In the genomic region with DNA sequence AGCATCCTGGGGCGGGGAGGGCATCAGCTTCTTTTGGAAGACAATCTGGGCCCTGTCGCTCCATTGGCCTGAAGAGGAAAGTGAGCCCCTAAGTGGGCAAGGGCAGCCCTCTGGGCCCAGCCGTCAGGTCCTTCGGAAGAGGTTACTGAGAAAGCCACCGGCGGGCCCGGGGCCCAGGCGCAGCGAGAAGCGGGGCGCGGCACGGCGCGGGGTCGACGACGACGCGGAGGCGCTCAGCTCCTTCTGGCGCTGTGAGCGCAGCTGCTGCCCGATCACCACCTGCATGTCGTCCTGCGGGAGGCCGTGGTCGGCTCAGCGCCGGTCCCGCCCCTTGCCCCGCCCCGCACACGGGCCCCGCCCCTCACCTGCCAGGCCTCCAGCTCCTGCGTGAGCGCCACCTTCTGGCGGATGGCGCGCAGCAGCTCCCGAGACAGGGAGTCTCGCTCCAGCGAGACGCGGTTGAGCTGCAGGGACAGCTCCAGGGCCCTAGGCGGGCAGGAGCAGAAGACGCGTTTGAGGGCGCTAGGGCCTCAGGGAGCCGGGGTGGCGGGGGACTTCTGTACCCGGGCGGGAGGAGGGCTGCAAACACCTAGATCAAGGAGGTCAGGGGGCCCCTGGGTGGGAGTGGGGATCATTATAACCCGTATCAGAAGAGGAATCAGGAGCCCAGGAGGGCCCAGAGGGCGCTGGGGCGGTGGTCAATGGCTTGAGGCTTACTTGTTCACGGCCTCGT, we compare ENCODE assay signal across 7 cellular contexts. TPM values are rescaled to one million over a fixed set of nuclear protein-coding genes. Genes with fewer than 3 reads are reported as not detected.
DNase-seq lines count a peak whose midpoint lies in the region; ATAC-seq, FAIRE-seq and TF ChIP-seq lines count a peak whose summit lies in the region.

No MANE protein-coding gene starts in this region.

- TF ChIP-seq CTCF in right atrium auricular region (IDR thresholded peaks at IDR 0.05) (peak; percentile 73 to 87), sigmoid colon (IDR thresholded peaks at IDR 0.05) (peak; percentile 41 to 72 (median 48))

- intact Hi-C loops in sigmoid colon (cut with DNase I), result loop anchor here (1.0 kb wide), 1 partner anchor 25 kb away; no protein-coding TSS in a partner anchor

- no peak overlapping the region for H3K27ac ChIP-seq in right atrium auricular region
- no peak overlapping the region for H3K27ac ChIP-seq in sigmoid colon

- H3K4me1 ChIP-seq in adipocyte (ENCODE audit: control insufficient read depth, insufficient read depth, low read length) (peaks cover 11% of the 10 kb centered on the region), right atrium auricular region (peaks cover 0 to 30% of the 10 kb centered on the region in 2 donors), sigmoid colon (peaks cover 0 to 43% (median 35%) of the 10 kb centered on the region in 4 donors)

- peaks cover 18% of the 10 kb centered on the region for H3K36me3 ChIP-seq in adipocyte (ENCODE audit: control insufficient read depth, insufficient read depth, low read length, severe bottlenecking)
- H3K36me3 ChIP-seq in right atrium auricular region, result peaks cover 13% of the 10 kb centered on the region
- H3K36me3 ChIP-seq in sigmoid colon, result peaks cover 0 to 20% (median 15%) of the 10 kb centered on the region in 4 donors

- no peak for TF ChIP-seq POLR2A in sigmoid colon (IDR thresholded peaks at IDR 0.05)

- FAIRE-seq in GM18507 (lab: Jason Lieb, UNC), result peak; percentile 87

- H3K9me3 ChIP-seq in adipocyte (ENCODE audit: control insufficient read depth, low read length), result no peaks in the 10 kb centered on the region
- H3K9me3 ChIP-seq in right atrium auricular region, result no peaks in the 10 kb centered on the region
- no peaks in the 10 kb centered on the region for H3K9me3 ChIP-seq in sigmoid colon

- peaks cover 11% of the 10 kb centered on the region for H3K27me3 ChIP-seq in adipocyte (replicated peaks; ENCODE audit: control insufficient read depth, insufficient read depth, low read length)
- H3K27me3 ChIP-seq in right atrium auricular region, result peaks cover 4 to 7% of the 10 kb centered on the region in 2 donors
- peaks cover 24 to 48% (median 41%) of the 10 kb centered on the region in 3 donors for H3K27me3 ChIP-seq in sigmoid colon

- H3K4me3 ChIP-seq in adipocyte (ENCODE audit: low read length), result no peak overlapping the region
- no peak overlapping the region for H3K4me3 ChIP-seq in right atrium auricular region
- H3K4me3 ChIP-seq in sigmoid colon, result peak overlapping the region in 1 of 4 donors; percentile 15

- no peak for ATAC-seq in HG03175 (IDR thresholded peaks at IDR 0.05; ENCODE audit: unreplicated experiment)

- 6 to 9% methylated on average over 58 of the region's 58 CpGs for WGBS in sigmoid colon, 2 donors

- no peak for TF ChIP-seq EP300 in sigmoid colon (IDR thresholded peaks at IDR 0.05)

- no peak overlapping the region for H3K9ac ChIP-seq in adipocyte (ENCODE audit: low read length)

- peak; percentile 81 for DNase-seq in GM18507 (ENCODE audit: extremely low spot score, insufficient read length, low read depth)
- peak; percentile 81 for DNase-seq in NCI-H1092 (lab: John Stamatoyannopoulos, UW)
- DNase-seq in T follicular helper cell (ENCODE audit: low read depth), result peak; percentile 82
- DNase-seq in adipocyte (ENCODE audit: low read depth), result peak; percentile 67
- DNase-seq in right atrium auricular region (ENCODE audit: low spot score), result no peak
- DNase-seq in sigmoid colon, result peak; percentile 85

RNA-seq across cellular contexts. Expression of a gene that starts 4.3 kb away (rescaled TPM):
- total RNA-seq in right atrium auricular region (10 to 100 TPM in 1 of 2 donors, 1 to 10 TPM in 1; 7.4 to 12.6 TPM), sigmoid colon (10 to 100 TPM in 3 of 4 donors, 1 to 10 TPM in 1; 8.6 to 15.8 (median 13.4) TPM)
- 10 to 100 TPM; 16.8 to 35.8 (median 18.5) TPM for polyA plus RNA-seq in sigmoid colon

RNA-seq across cellular contexts. Expression of a gene that starts 4.4 kb away (rescaled TPM):
- total RNA-seq in right atrium auricular region (10 to 100 TPM; 22.5 to 33.1 TPM), sigmoid colon (10 to 100 TPM; 23.1 to 77.3 (median 32.2) TPM)
- polyA plus RNA-seq in sigmoid colon, result 10 to 100 TPM; 52.9 to 82.5 (median 53.1) TPM

RNA-seq across cellular contexts. Expression of a gene that starts 8.0 kb away (rescaled TPM):
- 100 to 1,000 TPM in 1 of 2 donors, 10 to 100 TPM in 1; 36.8 to 280 TPM for total RNA-seq in right atrium auricular region
- 10 to 100 TPM in 3 of 4 donors, 1 to 10 TPM in 1; 6.1 to 78.2 (median 12.7) TPM for total RNA-seq in sigmoid colon
- polyA plus RNA-seq in sigmoid colon, result 10 to 100 TPM in 1 of 3 donors, 1 to 10 TPM in 2; 6.6 to 16.3 (median 7.9) TPM

RNA-seq across cellular contexts. Expression of a gene that starts 8.6 kb away (rescaled TPM):
- total RNA-seq in right atrium auricular region (under 1 TPM in 1 of 2 donors, not detected in 1; 0.28 TPM), sigmoid colon (under 1 TPM in 2 of 4 donors, not detected in 2; 0.36 to 0.55 TPM)
- polyA plus RNA-seq in sigmoid colon, result 10 to 100 TPM; 62.5 to 83.8 (median 74.9) TPM

RNA-seq across cellular contexts. Expression of a gene that starts 10.2 kb away (rescaled TPM):
- total RNA-seq in right atrium auricular region, result not detected
- total RNA-seq in sigmoid colon, result not detected
- polyA plus RNA-seq in sigmoid colon, result not detected
